6 cellular contexts compared by ENCODE assay signal in the genomic region with DNA sequence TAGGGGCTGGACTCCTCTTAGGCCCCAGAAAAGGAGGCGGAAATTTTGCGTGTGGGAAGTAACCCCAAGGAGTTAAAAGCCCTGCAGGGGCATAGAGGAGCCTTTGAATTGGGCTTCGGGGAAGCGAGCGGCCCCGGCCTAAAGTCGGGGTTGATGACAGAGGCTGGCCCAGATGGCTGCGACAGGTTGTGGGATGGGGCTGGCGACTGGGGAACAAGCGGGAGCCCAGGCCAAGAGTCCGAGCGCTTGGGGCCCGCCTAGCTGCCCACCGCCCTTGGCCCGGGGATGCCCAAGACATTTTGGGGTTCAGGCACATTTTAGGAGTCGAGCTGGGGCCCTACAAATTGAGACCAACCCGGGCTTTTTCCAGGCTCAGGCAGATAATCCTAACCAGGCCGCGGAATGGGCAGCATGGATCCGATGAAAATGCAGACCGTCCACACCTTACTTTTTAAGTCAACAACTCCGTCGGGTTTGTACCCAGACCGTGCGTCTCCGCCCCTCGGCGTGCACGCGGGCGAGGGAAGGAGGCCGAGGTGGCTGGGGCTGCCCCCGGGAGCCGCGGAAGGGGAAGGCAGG. TPM values are rescaled to one million over a fixed set of nuclear protein-coding genes. Genes with fewer than 3 reads are reported as not detected.
DNase-seq lines count a peak whose midpoint lies in the region; ATAC-seq and TF ChIP-seq lines count a peak whose summit lies in the region.

No MANE protein-coding gene starts in this region.

- peak overlapping the region in 1 of 2 donors; percentile 8 for H3K4me3 ChIP-seq in CD4-positive, alpha-beta memory T cell (ENCODE audit: low read length in 2 of 2)
- H3K4me3 ChIP-seq in lung: peak overlapping the region; percentile 42

- H3K27me3 Mint-ChIP-seq in CD4-positive, alpha-beta memory T cell: peaks cover 17 to 28% of the 10 kb centered on the region in 2 donors
- peaks cover 28% of the 10 kb centered on the region for H3K27me3 Mint-ChIP-seq in activated CD8-positive, alpha-beta T cell treated with anti-CD3 and anti-CD28 coated beads for 36 hours

- no peak for DNase-seq in CD4-positive, alpha-beta memory T cell
- DNase-seq in activated CD8-positive, alpha-beta T cell treated with anti-CD3 and anti-CD28 coated beads for 36 hours: no peak
- DNase-seq in lung (ENCODE audit: low spot score): no peak
- no peak for DNase-seq in NCI-H1930 (lab: John Stamatoyannopoulos, UW)
- DNase-seq in NCI-H345 (lab: John Stamatoyannopoulos, UW): no peak

- no peaks in the 10 kb centered on the region for H3K36me3 ChIP-seq in CD4-positive, alpha-beta memory T cell (ENCODE audit: insufficient read depth, low read length)
- H3K36me3 ChIP-seq in lung (ENCODE audit: control insufficient read depth in 2 of 2, insufficient read depth in 2 of 2, low read length in 2 of 2): no peaks in the 10 kb centered on the region

- peak overlapping the region in 1 of 7 donors; percentile 51 for H3K27ac Mint-ChIP-seq in CD4-positive, alpha-beta memory T cell
- no peak overlapping the region for H3K27ac Mint-ChIP-seq in activated CD8-positive, alpha-beta T cell treated with anti-CD3 and anti-CD28 coated beads for 36 hours

- peak overlapping the region in 7 of 8 donors; percentile 43 to 65 (median 57) for H3K4me3 Mint-ChIP-seq in CD4-positive, alpha-beta memory T cell
- peak overlapping the region; percentile 43 for H3K4me3 Mint-ChIP-seq in activated CD8-positive, alpha-beta T cell treated with anti-CD3 and anti-CD28 coated beads for 36 hours

- CTCF ChIA-PET in CD4-positive, alpha-beta memory T cell (lab: Charles Lee; ENCODE audit: partially characterized antibody): no interaction called here
- CTCF ChIA-PET in activated CD8-positive, alpha-beta T cell treated with anti-CD3 and anti-CD28 coated beads for 36 hours (lab: Charles Lee): interaction anchor here (1.1 to 1.4 kb wide), 2 partner anchors 10 to 13 kb away, joined by 4 to 6 read pairs; no protein-coding TSS in a partner anchor

- H3K36me3 Mint-ChIP-seq in CD4-positive, alpha-beta memory T cell: no peaks in the 10 kb centered on the region
- H3K36me3 Mint-ChIP-seq in activated CD8-positive, alpha-beta T cell treated with anti-CD3 and anti-CD28 coated beads for 36 hours (ENCODE audit: low read depth): no peaks in the 10 kb centered on the region

- POLR2A ChIA-PET in CD4-positive, alpha-beta memory T cell (lab: Charles Lee; ENCODE audit: partially characterized antibody): interaction anchor here (1.0 to 2.0 kb wide), 3 partner anchors 13 to 31 kb away, joined by 3 to 5 read pairs (median 4); partner anchors contain the start of genes MRPL53 and WBP1
- POLR2A ChIA-PET in activated CD8-positive, alpha-beta T cell treated with anti-CD3 and anti-CD28 coated beads for 36 hours (lab: Charles Lee): interaction anchor here (0.6 to 1.0 kb wide), 2 partner anchors 9 to 50 kb away, joined by 3 read pairs; no protein-coding TSS in a partner anchor

- intact Hi-C loops in CD4-positive, alpha-beta memory T cell (cut with micrococcal nuclease): no loop called here
- intact Hi-C loops in activated CD8-positive, alpha-beta T cell treated with anti-CD3 and anti-CD28 coated beads for 36 hours (cut with micrococcal nuclease): no loop called here

- 35 to 45% methylated on average over 35 of the region's 35 CpGs for WGBS in lung, 2 donors

- H3K4me1 ChIP-seq in CD4-positive, alpha-beta memory T cell (ENCODE audit: insufficient read depth, low read length): peaks cover 17% of the 10 kb centered on the region
- peaks cover 0 to 12% of the 10 kb centered on the region in 2 donors for H3K4me1 ChIP-seq in lung (ENCODE audit: control insufficient read depth in 2 of 2, insufficient read depth in 2 of 2, low read length in 2 of 2)

- H3K27me3 ChIP-seq in CD4-positive, alpha-beta memory T cell (ENCODE audit: insufficient read depth, low read length): peaks cover 20% of the 10 kb centered on the region
- no peaks in the 10 kb centered on the region for H3K27me3 ChIP-seq in lung (ENCODE audit: control insufficient read depth, insufficient read depth)

- H3K9me3 Mint-ChIP-seq in CD4-positive, alpha-beta memory T cell: no peaks in the 10 kb centered on the region
- H3K9me3 Mint-ChIP-seq in activated CD8-positive, alpha-beta T cell treated with anti-CD3 and anti-CD28 coated beads for 36 hours: no peaks in the 10 kb centered on the region

- peaks cover 3 to 11% (median 8%) of the 10 kb centered on the region in 4 donors for H3K4me1 Mint-ChIP-seq in CD4-positive, alpha-beta memory T cell
- H3K4me1 Mint-ChIP-seq in activated CD8-positive, alpha-beta T cell treated with anti-CD3 and anti-CD28 coated beads for 36 hours (ENCODE audit: low read depth): peaks cover 9% of the 10 kb centered on the region

- no peaks in the 10 kb centered on the region for H3K9me3 ChIP-seq in CD4-positive, alpha-beta memory T cell (ENCODE audit: control insufficient read depth in 1 of 2, low read length in 2 of 2)
- H3K9me3 ChIP-seq in lung (ENCODE audit: control insufficient read depth in 2 of 2, insufficient read depth in 1 of 2, low read length in 1 of 2): no peaks in the 10 kb centered on the region

- TF ChIP-seq CTCF in activated CD8-positive, alpha-beta T cell treated with anti-CD3 and anti-CD28 coated beads for 36 hours (IDR thresholded peaks at IDR 0.05): no peak
- TF ChIP-seq CTCF in lung (IDR thresholded peaks at IDR 0.05; ENCODE audit: control extremely low read depth, extremely low read depth): no peak

- H3K27ac ChIP-seq in CD4-positive, alpha-beta memory T cell (ENCODE audit: low read depth, low read length): no peak overlapping the region
- H3K27ac ChIP-seq in lung (ENCODE audit: low read depth in 1 of 2, low read length in 1 of 2): peak overlapping the region; percentile 82 to 89

- peak; percentile 64 for ATAC-seq in activated CD8-positive, alpha-beta T cell treated with anti-CD3 and anti-CD28 coated beads for 36 hours
- no peak for ATAC-seq in lung (ENCODE audit: insufficient read depth, low FRiP score)
- ATAC-seq in activated CD4-positive, CD25-positive, alpha-beta regulatory T cell treated with anti-CD3 and anti-CD28 coated beads, Interleukin-2, amount 50 U/mL, for 24 hours: no peak

RNA-seq across cellular contexts. Expression of gene RTKN, which starts 0.5 kb away (rescaled TPM):
- not detected for total RNA-seq in CD4-positive, alpha-beta memory T cell
- under 1 TPM in 1 of 2 donors, not detected in 1; 0.14 TPM for polyA plus RNA-seq in CD4-positive, alpha-beta memory T cell
- total RNA-seq in activated CD8-positive, alpha-beta T cell treated with anti-CD3 and anti-CD28 coated beads for 36 hours: 1 to 10 TPM; 1.2 to 1.6 TPM
- 10 to 100 TPM; 37.5 to 46.0 TPM for total RNA-seq in lung
- polyA plus RNA-seq in lung: 10 to 100 TPM; 21.9 to 23.7 TPM

RNA-seq across cellular contexts. Expression of gene INO80B, which starts 13.7 kb away (rescaled TPM):
- 10 to 100 TPM; 76.4 to 82.8 TPM for total RNA-seq in CD4-positive, alpha-beta memory T cell
- 1 to 10 TPM; 4.6 to 7.7 TPM for polyA plus RNA-seq in CD4-positive, alpha-beta memory T cell
- total RNA-seq in activated CD8-positive, alpha-beta T cell treated with anti-CD3 and anti-CD28 coated beads for 36 hours: 10 to 100 TPM; 23.9 to 24.2 TPM
- 10 to 100 TPM; 22.7 to 40.7 TPM for total RNA-seq in lung
- 10 to 100 TPM; 33.1 to 72.3 TPM for polyA plus RNA-seq in lung

RNA-seq across cellular contexts. Expression of gene WBP1, which starts 17.0 kb away (rescaled TPM):
- total RNA-seq in CD4-positive, alpha-beta memory T cell: 100 to 1,000 TPM; 108 to 109 TPM
- polyA plus RNA-seq in CD4-positive, alpha-beta memory T cell: 10 to 100 TPM; 38.1 to 41.2 TPM
- 10 to 100 TPM; 20.3 to 23.0 TPM for total RNA-seq in activated CD8-positive, alpha-beta T cell treated with anti-CD3 and anti-CD28 coated beads for 36 hours
- 10 to 100 TPM; 39.5 to 65.0 TPM for total RNA-seq in lung
- 10 to 100 TPM; 55.9 to 56.7 TPM for polyA plus RNA-seq in lung

RNA-seq across cellular contexts. Expression of gene WDR54, which starts 19.7 kb away (rescaled TPM):
- total RNA-seq in CD4-positive, alpha-beta memory T cell: 10 to 100 TPM; 36.3 to 41.0 TPM
- 100 to 1,000 TPM in 1 of 2 donors, 10 to 100 TPM in 1; 56.1 to 107 TPM for polyA plus RNA-seq in CD4-positive, alpha-beta memory T cell
- 100 to 1,000 TPM; 129 to 132 TPM for total RNA-seq in activated CD8-positive, alpha-beta T cell treated with anti-CD3 and anti-CD28 coated beads for 36 hours
- total RNA-seq in lung: 10 to 100 TPM; 36.1 to 42.3 TPM
- polyA plus RNA-seq in lung: 10 to 100 TPM; 15.4 to 27.9 TPM

RNA-seq across cellular contexts. Expression of gene C2orf81, which starts 19.8 kb away (rescaled TPM):
- total RNA-seq in CD4-positive, alpha-beta memory T cell: 1 to 10 TPM; 5.3 to 7.5 TPM
- polyA plus RNA-seq in CD4-positive, alpha-beta memory T cell: 1 to 10 TPM; 1.5 to 1.6 TPM
- 1 to 10 TPM; 2.6 to 3.9 TPM for total RNA-seq in activated CD8-positive, alpha-beta T cell treated with anti-CD3 and anti-CD28 coated beads for 36 hours
- total RNA-seq in lung: 10 to 100 TPM in 1 of 2 donors, 1 to 10 TPM in 1; 3.4 to 16.9 TPM
- 1 to 10 TPM; 7.3 TPM for polyA plus RNA-seq in lung

Comparison
In these comparisons a context has a peak if more than half of its experiments do, and no peak if none do; other contexts are left out.
1. RNA of gene RTKN, which starts 0.5 kb away (total RNA-seq): 37.5 to 46.0 TPM in lung; 1.2 to 1.6 TPM in activated CD8-positive, alpha-beta T cell treated with anti-CD3 and anti-CD28 coated beads for 36 hours and not detected in CD4-positive, alpha-beta memory T cell; every median in the first group is over 10 times any median in the second.